ENCODE assay signal across 12 cellular contexts in the genomic region with DNA sequence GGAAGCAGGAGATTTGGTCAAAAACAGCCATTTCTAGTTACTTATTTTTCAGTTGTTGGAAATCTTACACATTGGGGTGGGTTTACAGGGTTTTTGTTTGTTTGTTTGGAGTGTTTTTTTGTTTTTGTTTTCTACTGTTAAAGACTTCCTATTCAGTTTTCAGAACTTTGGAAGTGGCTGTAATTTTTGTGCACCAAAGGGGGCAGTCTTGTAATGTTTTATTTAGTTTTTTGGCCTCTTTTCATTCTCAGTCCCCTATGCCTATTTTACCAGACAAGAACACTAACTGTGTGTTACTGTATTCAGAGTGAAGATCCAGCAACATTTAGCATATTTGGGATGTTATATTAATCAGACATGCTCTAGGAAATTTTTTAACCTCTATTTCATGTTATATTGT. TPM values are rescaled to one million over a fixed set of nuclear protein-coding genes. Genes with fewer than 3 reads are reported as not detected.
DNase-seq lines count a peak whose midpoint lies in the region; ATAC-seq and TF ChIP-seq lines count a peak whose summit lies in the region.
"Had no signal": no experiment of that assay in that cellular context is flagged by ENCODE, and none has a peak within 500 bp of the region (broad histone marks: within the 10 kb centered on the region; RNA-seq: fewer than 3 reads in every experiment).

No MANE protein-coding gene starts in this region.

- intact Hi-C loops in dorsolateral prefrontal cortex (cut with DNase I): loop anchor here in 1 of 2 donors (1.0 to 10.0 kb wide), 2 partner anchors 27 to 92 kb away; no protein-coding TSS in a partner anchor

- peak; percentile 2 for DNase-seq in DMS79 treated with DMSO at 0.1 percent for 48 hours (lab: John Stamatoyannopoulos, UW)
- DNase-seq in DMS79 (lab: John Stamatoyannopoulos, UW): no peak
- DNase-seq in NAMALWA (ENCODE audit: low spot score): peak; percentile 54
- no peak for DNase-seq in dorsolateral prefrontal cortex
- DNase-seq in renal cortical epithelial cell (ENCODE audit: low read depth): peak; percentile 23
- DNase-seq in epidermal melanocyte (ENCODE audit: insufficient read length, low spot score): no peak
- no peak for DNase-seq in HEK293T (ENCODE audit: extremely low spot score)
- DNase-seq: activated T-cell treated with anti-CD3 and anti-CD28 coated beads, Interleukin-2, amount 50 U/mL, for 4 hours; kidney glomerular epithelial cell; stimulated activated naive CD4-positive, alpha-beta T cell treated with Interleukin-2 at 50 U/mL for 16 hours had no signal

- POLR2A ChIA-PET in HEK293T (lab: Yijun Ruan, JAX): no interaction called here

- H3K4me3 ChIP-seq in dorsolateral prefrontal cortex: no peak overlapping the region
- H3K4me3 ChIP-seq: BLaER1 treated with 17β-estradiol and CSF1 and Interleukin-3, amounts not matched to agents 10 nM and 100 nM had no signal

- ATAC-seq in GM18861 (IDR thresholded peaks at IDR 0.05; ENCODE audit: unreplicated experiment): no peak
- ATAC-seq: activated T-cell treated with anti-CD3 and anti-CD28 coated beads, Interleukin-2, amount 50 U/mL, for 4 hours had no signal

- TF ChIP-seq CTCF in dorsolateral prefrontal cortex (IDR thresholded peaks at IDR 0.05 in 54 of 56, conservative IDR thresholded peaks at IDR 0.05 in 2 of 56; ENCODE audit: low read depth in 1 of 56, partially characterized antibody in 56 of 56): peak; percentile 30 to 86 (median 66)

- CTCF ChIA-PET in HEK293T (lab: Yijun Ruan, JAX): interaction anchor here (0.6 to 1.2 kb wide), 3 partner anchors 52 to 63 kb away, joined by 3 to 4 read pairs (median 3); no protein-coding TSS in a partner anchor

- H3K27ac ChIP-seq in dorsolateral prefrontal cortex: no peak overlapping the region
- H3K27ac ChIP-seq: BLaER1 treated with 17β-estradiol and CSF1 and Interleukin-3, amounts not matched to agents 10 nM and 100 nM had no signal

- no peaks in the 10 kb centered on the region for H3K27me3 ChIP-seq in dorsolateral prefrontal cortex
- H3K27me3 ChIP-seq: BLaER1 treated with 17β-estradiol and CSF1 and Interleukin-3, amounts not matched to agents 10 nM and 100 nM had no signal

TF ChIP-seq in HEK293T, 16 proteins besides CTCF, POLR2A, EP300 and RAD21:
- TF ChIP-seq TARDBP (IDR thresholded peaks at IDR 0.05) (no peak), SP1 (IDR thresholded peaks at IDR 0.05) (no peak), BHLHE40 (IDR thresholded peaks at IDR 0.05; ENCODE audit: borderline replicate concordance) (no peak), LEF1 (IDR thresholded peaks at IDR 0.05; ENCODE audit: borderline replicate concordance) (no peak), NFRKB (IDR thresholded peaks at IDR 0.05) (no peak), ELF4 (IDR thresholded peaks at IDR 0.05) (no peak), FOXA1 (IDR thresholded peaks at IDR 0.05) (no peak), CTBP1 (IDR thresholded peaks at IDR 0.05; ENCODE audit: borderline replicate concordance) (no peak), HDGF (IDR thresholded peaks at IDR 0.05; ENCODE audit: borderline replicate concordance) (no peak), ARNT (IDR thresholded peaks at IDR 0.05) (no peak), L3MBTL2 (conservative IDR thresholded peaks at IDR 0.05) (no peak), FOXM1 (IDR thresholded peaks at IDR 0.05; ENCODE audit: borderline replicate concordance) (no peak), FOXK2 (IDR thresholded peaks at IDR 0.05) (no peak), SUZ12 (IDR thresholded peaks at IDR 0.05) (no peak), ZNF384 (IDR thresholded peaks at IDR 0.05) (no peak)
- TF ChIP-seq, protein P1, sequence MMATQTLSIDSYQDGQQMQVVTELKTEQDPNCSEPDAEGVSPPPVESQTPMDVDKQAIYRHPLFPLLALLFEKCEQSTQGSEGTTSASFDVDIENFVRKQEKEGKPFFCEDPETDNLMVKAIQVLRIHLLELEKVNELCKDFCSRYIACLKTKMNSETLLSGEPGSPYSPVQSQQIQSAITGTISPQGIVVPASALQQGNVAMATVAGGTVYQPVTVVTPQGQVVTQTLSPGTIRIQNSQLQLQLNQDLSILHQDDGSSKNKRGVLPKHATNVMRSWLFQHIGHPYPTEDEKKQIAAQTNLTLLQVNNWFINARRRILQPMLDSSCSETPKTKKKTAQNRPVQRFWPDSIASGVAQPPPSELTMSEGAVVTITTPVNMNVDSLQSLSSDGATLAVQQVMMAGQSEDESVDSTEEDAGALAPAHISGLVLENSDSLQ (IDR thresholded peaks at IDR 0.05): no peak
TF ChIP-seq in HEK293T: peak in this region for 0.

RNA-seq across cellular contexts. Expression of a gene that starts 20.6 kb away (rescaled TPM):
- 100 to 1,000 TPM in 32 of 120 experiments, 10 to 100 TPM in 88; 25.3 to 256 (median 73.1) TPM for total RNA-seq in dorsolateral prefrontal cortex
- total RNA-seq in renal cortical epithelial cell: 0.10 TPM in 1 of 2 replicates, not detected in the other

RNA-seq across cellular contexts. Expression of a gene that starts 43.6 kb away (rescaled TPM):
- total RNA-seq in dorsolateral prefrontal cortex (10 to 100 TPM in 81 of 120 experiments, 1 to 10 TPM in 39; 5.3 to 22.6 (median 11.7) TPM), renal cortical epithelial cell (4.2 and 10.3 TPM in 2 replicates)

RNA-seq across cellular contexts. Expression of a gene that starts 46.0 kb away (rescaled TPM):
- total RNA-seq in dorsolateral prefrontal cortex: 1 to 10 TPM in 40 of 120 experiments, under 1 TPM in 59, not detected in 21; 0.24 to 6.2 (median 0.89) TPM
- 1.6 TPM in 1 of 2 replicates, not detected in the other for total RNA-seq in renal cortical epithelial cell
- total RNA-seq: activated T-cell treated with anti-CD3 and anti-CD28 coated beads, Interleukin-2, amount 50 U/mL, for 4 hours had no signal

RNA-seq across cellular contexts. Expression of a gene that starts 46.1 kb away (rescaled TPM):
- 1 to 10 TPM in 13 of 120 experiments, under 1 TPM in 64, not detected in 43; 0.10 to 3.8 (median 0.41) TPM for total RNA-seq in dorsolateral prefrontal cortex
- total RNA-seq in renal cortical epithelial cell: 0.25 TPM in 1 of 2 replicates, not detected in the other

RNA-seq across cellular contexts. Expression of a gene that starts 58.3 kb away (rescaled TPM):
- total RNA-seq in dorsolateral prefrontal cortex: 10 to 100 TPM in 24 of 120 experiments, 1 to 10 TPM in 89, under 1 TPM in 7; 0.58 to 24.5 (median 6.2) TPM
- 1.7 TPM in 1 of 2 replicates, not detected in the other for total RNA-seq in renal cortical epithelial cell

Comparison
In these comparisons a context has a peak if more than half of its experiments do, and no peak if none do; other contexts are left out.
1. DNase-seq: peak in DMS79 treated with DMSO at 0.1 percent for 48 hours (single experiment), NAMALWA (single experiment) and renal cortical epithelial cell (single experiment); none in DMS79 (single experiment), dorsolateral prefrontal cortex (0 of 10), epidermal melanocyte (single experiment) and HEK293T (single experiment).
2. RNA of a gene that starts 20.6 kb away (total RNA-seq): 25.3 to 256 TPM in dorsolateral prefrontal cortex; 0.10 TPM in renal cortical epithelial cell; every median in the first group is over 10 times any median in the second.